ENCODE assay signal across 8 cellular contexts in the genomic region with DNA sequence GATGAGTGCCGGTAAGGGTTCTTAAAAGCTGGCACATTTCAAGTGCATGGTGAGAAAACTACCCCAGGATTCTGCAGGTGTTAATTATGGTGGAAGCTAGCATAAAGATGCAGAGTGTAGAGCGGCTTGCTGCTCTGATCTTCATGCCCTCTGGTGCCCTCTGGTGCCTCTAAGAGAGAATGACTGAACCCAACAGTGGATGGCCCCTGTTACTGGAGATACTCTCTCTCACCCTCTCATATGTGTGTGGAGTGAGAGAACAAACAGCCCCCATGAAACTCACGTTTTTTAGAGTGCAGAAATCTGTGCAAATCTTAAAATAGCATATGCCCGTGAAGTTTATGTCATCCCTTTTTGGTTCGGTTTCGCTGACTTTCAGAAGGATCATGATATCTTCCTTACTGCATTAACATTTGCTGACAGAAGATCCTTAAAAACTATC.
DNase-seq lines count a peak whose midpoint lies in the region; ATAC-seq and TF ChIP-seq lines count a peak whose summit lies in the region.

No MANE protein-coding gene starts in this region.

- no peaks in the 10 kb centered on the region for H3K36me3 Mint-ChIP-seq in HFFc6 (ENCODE audit: low read depth)

- H3K4me1 ChIP-seq in adipocyte (ENCODE audit: control insufficient read depth, insufficient read depth, low read length) = no peaks in the 10 kb centered on the region

- H3K27me3 Mint-ChIP-seq in HFFc6 (ENCODE audit: insufficient read depth) = peaks cover 2% of the 10 kb centered on the region; the same call in 1 of the 2 replicates

- H3K4me1 Mint-ChIP-seq in HFFc6 (ENCODE audit: low read depth) = no peaks in the 10 kb centered on the region

- peak; percentile 5 for DNase-seq in DMS79 treated with DMSO at 0.1 percent for 48 hours (lab: John Stamatoyannopoulos, UW)
- no peak for DNase-seq in DMS79 (lab: John Stamatoyannopoulos, UW)
- DNase-seq in HFFc6 = peak; percentile 46
- DNase-seq in MG63 = peak; percentile 25
- DNase-seq in SIG-M5 (lab: John Stamatoyannopoulos, UW) = peak; percentile 4
- peak; percentile 82 for DNase-seq in adipocyte (ENCODE audit: low read depth)
- DNase-seq in left cardiac atrium = peak; percentile 30
- DNase-seq in retinal pigment epithelial cell (ENCODE audit: low read depth) = peak; percentile 15

- no peaks in the 10 kb centered on the region for H3K9me3 Mint-ChIP-seq in HFFc6

- H3K9me3 ChIP-seq in MG63 (no peaks in the 10 kb centered on the region), adipocyte (ENCODE audit: control insufficient read depth, low read length) (no peaks in the 10 kb centered on the region)

- H3K27me3 ChIP-seq in MG63 (no peaks in the 10 kb centered on the region), adipocyte (replicated peaks; ENCODE audit: control insufficient read depth, insufficient read depth, low read length) (no peaks in the 10 kb centered on the region)

- TF ChIP-seq CTCF in HFFc6 (IDR thresholded peaks at IDR 0.05) (peak; percentile 77), retinal pigment epithelial cell (conservative IDR thresholded peaks at IDR 0.05; ENCODE audit: low read depth, low read length) (peak; percentile 89)

- H3K9ac ChIP-seq in adipocyte (ENCODE audit: low read length) = no peak overlapping the region

- no peaks in the 10 kb centered on the region for H3K36me3 ChIP-seq in MG63
- H3K36me3 ChIP-seq in adipocyte (ENCODE audit: control insufficient read depth, insufficient read depth, low read length, severe bottlenecking) = no peaks in the 10 kb centered on the region

- H3K4me3 ChIP-seq in MG63 (no peak overlapping the region), adipocyte (ENCODE audit: low read length) (no peak overlapping the region), retinal pigment epithelial cell (ENCODE audit: low read length) (no peak overlapping the region)

- intact Hi-C loops in left cardiac atrium (cut with DNase I) = loop anchor here (2.0 to 5.0 kb wide), 3 partner anchors 372 to 757 kb away; no protein-coding TSS in a partner anchor

- H3K27ac Mint-ChIP-seq in HFFc6 = no peak overlapping the region

- peak; percentile 84 to 92 for ATAC-seq in left cardiac atrium

- no peak overlapping the region for H3K4me3 Mint-ChIP-seq in HFFc6
